In the genomic region with DNA sequence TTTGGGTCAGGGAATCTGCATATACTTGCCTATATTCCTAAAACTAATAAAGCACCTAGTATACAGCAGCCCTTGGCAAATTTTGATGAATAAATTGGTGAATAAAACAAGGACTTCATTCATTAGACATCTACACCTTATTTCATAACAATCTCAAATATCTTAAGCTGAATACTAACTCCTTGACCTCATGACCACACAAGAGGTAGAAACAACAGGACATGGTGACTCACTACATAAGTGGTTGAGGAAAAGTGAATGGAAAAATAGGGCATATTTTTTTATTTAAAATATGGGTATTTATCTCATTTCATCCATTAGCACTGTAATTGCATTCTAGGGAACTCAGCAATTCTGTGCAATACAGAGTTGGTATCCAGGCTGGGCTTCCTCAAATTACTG, we compare ENCODE assay signal across 21 cellular contexts. TPM values are rescaled to one million over a fixed set of nuclear protein-coding genes. Genes with fewer than 3 reads are reported as not detected.
DNase-seq lines count a peak whose midpoint lies in the region; ATAC-seq and TF ChIP-seq lines count a peak whose summit lies in the region.
"Had no signal": no experiment of that assay in that cellular context is flagged by ENCODE, and none has a peak within 500 bp of the region (broad histone marks: within the 10 kb centered on the region; RNA-seq: fewer than 3 reads in every experiment).

No MANE protein-coding gene starts in this region.

- TF ChIP-seq CTCF in SK-N-SH (IDR thresholded peaks at IDR 0.05) (no peak), fibroblast of lung (conservative IDR thresholded peaks at IDR 0.05 in 1 of 2, IDR thresholded peaks at IDR 0.05 in 1 of 2; ENCODE audit: low read depth in 1 of 2, low read length in 2 of 2) (no peak), sigmoid colon (IDR thresholded peaks at IDR 0.05) (no peak)

- no peaks in the 10 kb centered on the region for H3K4me1 Mint-ChIP-seq in activated T-helper 17 cell treated with anti-CD3 and anti-CD28 coated beads, Interleukin-2, amount 50 U/mL, for 72 hours
- H3K4me1 Mint-ChIP-seq: activated CD4-positive, alpha-beta memory T cell treated with anti-CD3 and anti-CD28 coated beads, Interleukin-2, amount 10 ng/mL, durations not matched to agents 7 days and 5 days had no signal

- H3K27me3 Mint-ChIP-seq in activated T-helper 17 cell treated with anti-CD3 and anti-CD28 coated beads, Interleukin-2, amount 50 U/mL, for 72 hours: no peaks in the 10 kb centered on the region
- H3K27me3 Mint-ChIP-seq: activated CD4-positive, alpha-beta memory T cell treated with anti-CD3 and anti-CD28 coated beads, Interleukin-2, amount 10 ng/mL, durations not matched to agents 7 days and 5 days had no signal

- no peak overlapping the region for H3K27ac Mint-ChIP-seq in activated T-helper 17 cell treated with anti-CD3 and anti-CD28 coated beads, Interleukin-2, amount 50 U/mL, for 72 hours
- H3K27ac Mint-ChIP-seq: activated CD4-positive, alpha-beta memory T cell treated with anti-CD3 and anti-CD28 coated beads, Interleukin-2, amount 10 ng/mL, durations not matched to agents 7 days and 5 days; activated T-helper 1 cell treated with anti-CD3 and anti-CD28 coated beads, Interleukin-12 subunit alpha, Interleukin-12 subunit beta, Interleukin-2, Interleukin-4 antibody, amounts not matched to agents 30 ng/mL and 10 ng/mL and 1 ng/mL, durations not matched to agents 14 hours and 24 hours and 36 hours; H9 had no signal

- H3K79me2 ChIP-seq in SK-N-SH (ENCODE audit: insufficient read depth) (no peaks in the 10 kb centered on the region), fibroblast of lung (ENCODE audit: control insufficient read depth, insufficient read depth, low read length) (no peaks in the 10 kb centered on the region)

- H3K4me1 ChIP-seq in SK-N-SH (ENCODE audit: control insufficient read depth in 1 of 2, insufficient read depth in 2 of 2, low read depth in 1 of 2, low read length in 1 of 2) (peaks cover 0 to 12% of the 10 kb centered on the region in 2 experiments; a peak in 2 of 4 replicates), fibroblast of lung (ENCODE audit: control insufficient read depth, extremely low read depth, insufficient read depth, low read length) (peaks cover 9% of the 10 kb centered on the region), sigmoid colon (peaks cover 0 to 13% (median 9%) of the 10 kb centered on the region in 4 donors)
- H3K4me1 ChIP-seq: pancreas, stomach had no signal

- peak overlapping the region; percentile 63 for H3K4me2 ChIP-seq in SK-N-SH
- H3K4me2 ChIP-seq in fibroblast of lung (ENCODE audit: extremely low read depth, insufficient read depth, low read length): peak overlapping the region; percentile 15

- H3F3A ChIP-seq in SK-N-SH (replicated peaks; ENCODE audit: insufficient read depth): peaks cover 31% of the 10 kb centered on the region

- no peak for TF ChIP-seq RAD21 in SK-N-SH (IDR thresholded peaks at IDR 0.05; ENCODE audit: low read length)

- CTCF ChIA-PET in SK-N-SH (lab: Yijun Ruan, JAX): no interaction called here

- no peaks in the 10 kb centered on the region for H3K9me2 ChIP-seq in SK-N-SH

- H4K20me1 ChIP-seq in SK-N-SH (ENCODE audit: insufficient read depth) (no peaks in the 10 kb centered on the region), fibroblast of lung (ENCODE audit: control insufficient read depth, extremely low read depth, insufficient read depth, low read length) (no peaks in the 10 kb centered on the region)

- TF ChIP-seq EP300 in SK-N-SH (IDR thresholded peaks at IDR 0.05; ENCODE audit: borderline replicate concordance in 1 of 2, low read depth in 1 of 2, low read length in 1 of 2) (peak; percentile 1 to 80; a peak in 2 of 4 replicates), sigmoid colon (IDR thresholded peaks at IDR 0.05) (no peak)

- POLR2A ChIA-PET in SK-N-SH (lab: Yijun Ruan, JAX): no interaction called here

- H3K36me3 ChIP-seq in SK-N-SH (replicated peaks in 1 of 2; ENCODE audit: control insufficient read depth in 1 of 2, insufficient read depth in 2 of 2, low read length in 1 of 2) (no peaks in the 10 kb centered on the region), fibroblast of lung (ENCODE audit: control insufficient read depth, insufficient read depth, low read length) (no peaks in the 10 kb centered on the region), sigmoid colon (no peaks in the 10 kb centered on the region)
- H3K36me3 ChIP-seq: adrenal gland, esophagus squamous epithelium, pancreas, stomach had no signal

- peaks cover 3% of the 10 kb centered on the region for H3K9me3 Mint-ChIP-seq in activated T-helper 17 cell treated with anti-CD3 and anti-CD28 coated beads, Interleukin-2, amount 50 U/mL, for 72 hours
- H3K9me3 Mint-ChIP-seq: activated CD4-positive, alpha-beta memory T cell treated with anti-CD3 and anti-CD28 coated beads, Interleukin-2, amount 10 ng/mL, durations not matched to agents 7 days and 5 days; activated T-helper 1 cell treated with anti-CD3 and anti-CD28 coated beads, Interleukin-12 subunit alpha, Interleukin-12 subunit beta, Interleukin-2, Interleukin-4 antibody, amounts not matched to agents 30 ng/mL and 10 ng/mL and 1 ng/mL, durations not matched to agents 14 hours and 24 hours and 36 hours; H9 had no signal

- ATAC-seq in activated T-helper 17 cell treated with anti-CD3 and anti-CD28 coated beads, Interleukin-2, amount 50 U/mL, for 72 hours (replicated peaks): no peak
- no peak for ATAC-seq in GM18505 (IDR thresholded peaks at IDR 0.05; ENCODE audit: unreplicated experiment)
- ATAC-seq: left lobe of liver, pancreas had no signal

- H3K4me3 ChIP-seq in SK-N-SH (ENCODE audit: low read depth in 2 of 2, low read length in 1 of 2) (peak overlapping the region in 1 of 2 experiments; percentile 41; a peak in 2 of 4 replicates), fibroblast of lung (replicated peaks in 1 of 4; ENCODE audit: control extremely low read depth in 1 of 4, insufficient read depth in 1 of 4, low read depth in 3 of 4, low read length in 4 of 4) (no peak overlapping the region), sigmoid colon (no peak overlapping the region)
- H3K4me3 ChIP-seq: adrenal gland, esophagus squamous epithelium, pancreas, SK-N-MC, stomach had no signal

- H3K9me3 ChIP-seq in SK-N-SH (no peaks in the 10 kb centered on the region), fibroblast of lung (ENCODE audit: control insufficient read depth, insufficient read depth, low read depth, low read length) (no peaks in the 10 kb centered on the region), sigmoid colon (no peaks in the 10 kb centered on the region)
- H3K9me3 ChIP-seq: adrenal gland, esophagus squamous epithelium, pancreas, stomach had no signal

- H3K36me3 Mint-ChIP-seq in activated T-helper 17 cell treated with anti-CD3 and anti-CD28 coated beads, Interleukin-2, amount 50 U/mL, for 72 hours (ENCODE audit: low read depth): no peaks in the 10 kb centered on the region

- DNase-seq in ELR (ENCODE audit: low read depth): peak; percentile 54
- DNase-seq in SK-N-SH: no peak
- DNase-seq in fibroblast of lung (ENCODE audit: low read depth in 2 of 2): peak in 1 of 2 donors; percentile 95
- no peak for DNase-seq in sigmoid colon
- DNase-seq in DMS153 (lab: John Stamatoyannopoulos, UW): no peak
- DNase-seq in amniotic stem cell (lab: John Stamatoyannopoulos, UW): no peak
- DNase-seq: activated CD4-positive, alpha-beta memory T cell treated with anti-CD3 and anti-CD28 coated beads, Interleukin-2, amount 10 ng/mL, durations not matched to agents 7 days and 5 days; esophagus squamous epithelium; H9; hypothalamus; MV-4-11; NCI-H2029 treated with DMSO at 0.1 percent for 48 hours; NCI-H510A treated with DMSO at 0.1 percent for 48 hours; pancreas; stomach had no signal

- peak overlapping the region; percentile 60; the same call in 1 of the 2 replicates for H2AFZ ChIP-seq in SK-N-SH (ENCODE audit: low read depth)
- H2AFZ ChIP-seq in fibroblast of lung (ENCODE audit: low read length): no peak overlapping the region

- TF ChIP-seq POLR2A in sigmoid colon (IDR thresholded peaks at IDR 0.05) (no peak), GM18505 (IDR thresholded peaks at IDR 0.05; ENCODE audit: borderline replicate concordance, extremely low read depth, insufficient read depth, insufficient read length) (no peak)

- H3K27me3 ChIP-seq in SK-N-SH (ENCODE audit: insufficient read depth): no peaks in the 10 kb centered on the region
- no peaks in the 10 kb centered on the region for H3K27me3 ChIP-seq in fibroblast of lung (ENCODE audit: control insufficient read depth, insufficient read depth, low read length)
- no peaks in the 10 kb centered on the region for H3K27me3 ChIP-seq in sigmoid colon
- H3K27me3 ChIP-seq: adrenal gland, esophagus squamous epithelium, pancreas, stomach had no signal

- H3K4me3 Mint-ChIP-seq in activated T-helper 17 cell treated with anti-CD3 and anti-CD28 coated beads, Interleukin-2, amount 50 U/mL, for 72 hours: no peak overlapping the region
- H3K4me3 Mint-ChIP-seq: activated CD4-positive, alpha-beta memory T cell treated with anti-CD3 and anti-CD28 coated beads, Interleukin-2, amount 10 ng/mL, durations not matched to agents 7 days and 5 days; activated T-helper 1 cell treated with anti-CD3 and anti-CD28 coated beads, Interleukin-12 subunit alpha, Interleukin-12 subunit beta, Interleukin-2, Interleukin-4 antibody, amounts not matched to agents 30 ng/mL and 10 ng/mL and 1 ng/mL, durations not matched to agents 14 hours and 24 hours and 36 hours; H9 had no signal

- peak overlapping the region; percentile 60 to 98; a peak in 3 of 4 replicates for H3K27ac ChIP-seq in SK-N-SH (ENCODE audit: low read depth in 2 of 2, low read length in 1 of 2)
- H3K27ac ChIP-seq in fibroblast of lung (ENCODE audit: insufficient read depth, low read length): no peak overlapping the region
- peak overlapping the region in 3 of 4 donors; percentile 31 to 55 (median 34) for H3K27ac ChIP-seq in sigmoid colon
- H3K27ac ChIP-seq: adrenal gland, esophagus squamous epithelium, pancreas, SK-N-MC, stomach had no signal

- intact Hi-C loops in sigmoid colon (cut with DNase I): no loop called here

- peak overlapping the region; percentile 64 for H3K9ac ChIP-seq in SK-N-SH
- no peak overlapping the region for H3K9ac ChIP-seq in fibroblast of lung (ENCODE audit: insufficient read depth, low read length)

TF ChIP-seq in SK-N-SH, 30 proteins besides CTCF, POLR2A, EP300 and RAD21 (continues in another document):
- TF ChIP-seq TEAD4 (IDR thresholded peaks at IDR 0.05; ENCODE audit: borderline replicate concordance, insufficient read depth) (0 out of 2 replicates have a peak, but pooled peaks have one; percentile 54), FOSL2 (IDR thresholded peaks at IDR 0.05; ENCODE audit: borderline replicate concordance, low read depth) (peak; percentile 83)

RNA-seq across cellular contexts. Expression of a gene that starts 7.8 kb away (rescaled TPM):
- polyA plus RNA-seq in SK-N-SH (2012; rRNA removed) (25.0 and 31.6 TPM in 2 replicates), fibroblast of lung (3.1 and 7.4 TPM in 2 replicates), sigmoid colon (under 1 TPM in 1 of 3 donors, not detected in 2; 0.42 TPM)
- polyA plus RNA-seq in SK-N-SH (2012; cell fraction: cytosol; rRNA removed): 22.4 and 29.1 TPM in 2 replicates
- 29.5 and 40.9 TPM in 2 replicates for polyA plus RNA-seq in SK-N-SH (2012; cell fraction: nucleus; rRNA removed)
- total RNA-seq in fibroblast of lung (6.8 and 9.0 TPM in 2 replicates), sigmoid colon (10 to 100 TPM in 3 of 4 donors, 1 to 10 TPM in 1; 6.0 to 39.6 (median 25.6) TPM)
- polyA plus RNA-seq in fibroblast of lung (2012): 2.2 and 7.1 TPM in 2 replicates
- polyA minus RNA-seq in fibroblast of lung (ENCODE audit: low replicate concordance): 2.3 and 25.0 TPM in 2 replicates
- under 1 TPM in 1 of 2 donors, not detected in 1; 0.30 TPM for total RNA-seq in activated T-helper 17 cell treated with anti-CD3 and anti-CD28 coated beads, Interleukin-2, amount 50 U/mL, for 72 hours
- total RNA-seq: activated CD4-positive, alpha-beta memory T cell treated with anti-CD3 and anti-CD28 coated beads, Interleukin-2, amount 10 ng/mL, durations not matched to agents 7 days and 5 days; activated T-helper 1 cell treated with anti-CD3 and anti-CD28 coated beads, Interleukin-12 subunit alpha, Interleukin-12 subunit beta, Interleukin-2, Interleukin-4 antibody, amounts not matched to agents 30 ng/mL and 10 ng/mL and 1 ng/mL, durations not matched to agents 14 hours and 24 hours and 36 hours had no signal
